ENCODE assay signal across 16 cellular contexts in the genomic region with DNA sequence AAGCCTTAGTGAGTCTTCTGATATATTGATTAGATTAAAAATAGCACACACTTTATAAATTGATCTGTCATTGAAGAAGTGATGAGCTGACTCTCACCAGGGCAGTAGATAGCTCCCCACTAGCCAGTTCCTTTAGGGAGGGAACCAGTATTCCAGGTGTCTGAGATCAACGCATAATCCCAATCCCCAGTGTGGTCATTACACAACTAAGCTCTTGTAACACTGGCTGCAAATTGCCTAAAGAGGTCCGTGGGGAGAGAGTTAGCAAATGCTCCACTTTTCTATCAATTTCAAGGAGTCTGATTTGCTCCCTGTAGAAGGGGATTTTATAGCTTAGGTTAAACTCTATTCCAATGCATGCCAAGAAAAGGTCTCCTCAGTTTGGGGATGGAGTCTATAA. TPM values are rescaled to one million over a fixed set of nuclear protein-coding genes. Genes with fewer than 3 reads are reported as not detected.
"Had no signal": no experiment of that assay in that cellular context is flagged by ENCODE, and none has a peak within 500 bp of the region (broad histone marks: within the 10 kb centered on the region; RNA-seq: fewer than 3 reads in every experiment).

No MANE protein-coding gene starts in this region.

- H3K27me3 ChIP-seq: foreskin keratinocyte, neutrophil, right lobe of liver had no signal

- H3K4me3 ChIP-seq: psoas muscle, right lobe of liver had no signal

- DNase-seq: effector memory CD4-positive, alpha-beta T cell; foreskin keratinocyte; kidney; left cardiac atrium; left ventricle myocardium superior; naive thymus-derived CD4-positive, alpha-beta T cell; nephron progenitor cell; psoas muscle; retina; right lobe of liver; small intestine; stimulated activated CD4-positive, alpha-beta T cell treated with anti-CD3 and anti-CD28 coated beads, Interleukin-2, amount 100 ng/mL, for 48 hours; stimulated activated naive CD4-positive, alpha-beta T cell treated with Interleukin-2 at 50 U/mL for 16 hours; trophoblast cell had no signal

- H3K4me1 ChIP-seq: foreskin keratinocyte, psoas muscle, right lobe of liver had no signal

- H3K9me3 ChIP-seq: neutrophil, psoas muscle, right lobe of liver had no signal

- H3K36me3 ChIP-seq: neutrophil, right lobe of liver had no signal

- H3K27ac ChIP-seq: foreskin keratinocyte, neutrophil, psoas muscle, right lobe of liver had no signal

RNA-seq across cellular contexts. Expression of gene SLC14A1, which starts 7.7 kb away (rescaled TPM):
- total RNA-seq: lung microvascular endothelial cell had no signal
